Comparison of ENCODE assay signal across 9 cellular contexts in the genomic region with DNA sequence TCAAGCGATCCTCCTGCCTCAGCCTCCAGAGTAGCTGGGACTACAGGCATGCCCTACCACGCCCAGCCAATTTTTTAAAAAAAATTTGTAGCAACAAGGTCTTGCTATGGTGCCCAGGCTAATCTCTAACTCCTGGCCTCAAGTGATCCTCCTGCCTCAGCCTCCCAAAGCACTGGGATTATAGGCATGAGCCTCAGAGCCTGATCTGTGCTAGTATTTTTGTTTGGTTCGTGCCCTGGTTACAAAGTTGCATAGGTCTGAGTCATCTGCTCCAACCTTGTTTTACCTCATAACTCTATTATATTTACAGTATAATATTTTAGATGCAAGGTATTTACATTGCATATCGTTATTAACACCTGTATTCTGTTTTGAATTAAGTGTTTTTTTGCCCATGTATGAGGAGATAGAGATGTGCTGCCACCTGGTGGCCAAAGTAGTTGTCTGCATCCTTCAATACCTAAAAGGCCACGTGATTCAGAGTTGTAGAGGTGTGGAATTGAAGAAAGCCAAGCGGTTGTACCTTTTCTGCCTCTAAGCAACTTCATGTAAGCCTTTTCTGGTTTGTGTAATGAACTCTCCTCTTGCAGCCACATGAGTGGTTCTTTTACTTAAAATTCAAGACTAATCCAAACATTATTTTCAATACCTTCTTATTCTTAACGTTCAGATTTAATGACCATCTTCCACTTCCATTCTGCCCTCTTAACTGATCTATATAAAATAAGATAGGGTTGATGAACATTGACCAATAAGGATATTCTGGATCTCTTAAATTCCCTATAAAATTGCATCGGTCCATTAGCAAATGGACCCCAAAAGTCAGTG. TPM values are rescaled to one million over a fixed set of nuclear protein-coding genes. Genes with fewer than 3 reads are reported as not detected.
DNase-seq lines count a peak whose midpoint lies in the region; ATAC-seq and TF ChIP-seq lines count a peak whose summit lies in the region.
"Had no signal": no experiment of that assay in that cellular context is flagged by ENCODE, and none has a peak within 500 bp of the region (broad histone marks: within the 10 kb centered on the region; RNA-seq: fewer than 3 reads in every experiment).

No MANE protein-coding gene starts in this region.

- H3K27me3 ChIP-seq in left lung = no peaks in the 10 kb centered on the region
- H3K27me3 ChIP-seq: BLaER1 had no signal

- peaks cover 22% of the 10 kb centered on the region for H3K4me1 Mint-ChIP-seq in central memory CD8-positive, alpha-beta T cell

- peaks cover 66% of the 10 kb centered on the region for H3K36me3 Mint-ChIP-seq in central memory CD8-positive, alpha-beta T cell (ENCODE audit: insufficient read depth)

- H3K27me3 Mint-ChIP-seq in central memory CD8-positive, alpha-beta T cell = no peaks in the 10 kb centered on the region

- no peak overlapping the region for H3K4me3 Mint-ChIP-seq in central memory CD8-positive, alpha-beta T cell

- TF ChIP-seq CTCF in left lung (IDR thresholded peaks at IDR 0.05) = peak; percentile 91 to 94

- H3K27ac Mint-ChIP-seq in central memory CD8-positive, alpha-beta T cell (ENCODE audit: low read depth) = no peak overlapping the region

- H3K9me3 ChIP-seq in left lung = no peaks in the 10 kb centered on the region
- H3K9me3 ChIP-seq: BLaER1 had no signal

- no peaks in the 10 kb centered on the region for H3K9me3 Mint-ChIP-seq in central memory CD8-positive, alpha-beta T cell

- peaks cover 0 to 11% of the 10 kb centered on the region in 2 donors for H3K4me1 ChIP-seq in left lung

- no peak overlapping the region for H3K4me3 ChIP-seq in left lung
- H3K4me3 ChIP-seq: BLaER1 had no signal

- H3K27ac ChIP-seq in left lung = no peak overlapping the region
- H3K27ac ChIP-seq: BLaER1 had no signal

- DNase-seq in NCI-H524 (lab: John Stamatoyannopoulos, UW) (peak; percentile 50 to 70), NCI-H524 treated with DMSO at 0.1 percent for 48 hours (lab: John Stamatoyannopoulos, UW) (no peak), NCI-H2227 (lab: John Stamatoyannopoulos, UW; ENCODE audit: unreplicated experiment) (peak; percentile 87), left lung (peak in 1 of 2 donors; percentile 56)
- DNase-seq in central memory CD8-positive, alpha-beta T cell (ENCODE audit: low spot score in 2 of 2) = peak; percentile 63 to 64
- peak; percentile 45 to 63 (median 60) for DNase-seq in stimulated activated CD4-positive, alpha-beta T cell treated with anti-CD3 and anti-CD28 coated beads, TNF-alpha, amount 100 ng/mL, for 1 hour (ENCODE audit: low read depth in 3 of 3, low spot score in 1 of 3)

- intact Hi-C loops in left lung (cut with DNase I) = no loop called here

- H3K36me3 ChIP-seq in left lung = peaks cover 0 to 13% of the 10 kb centered on the region in 2 donors

- ATAC-seq in HG03139 (IDR thresholded peaks at IDR 0.05; ENCODE audit: unreplicated experiment) (peak; percentile 76), left lung (peak; percentile 95)
- peak; percentile 85 to 91 for ATAC-seq in activated CD4-positive, CD25-positive, alpha-beta regulatory T cell treated with anti-CD3 and anti-CD28 coated beads, Interleukin-2, amount 50 U/mL, for 24 hours
- peak; percentile 70 for ATAC-seq in central memory CD8-positive, alpha-beta T cell (replicated peaks; ENCODE audit: extremely low read depth, poor library complexity, severe bottlenecking)

RNA-seq across cellular contexts. Expression of a gene that starts 19.9 kb away (rescaled TPM):
- 1 to 10 TPM; 1.1 to 2.9 TPM for total RNA-seq in left lung
